3 cellular contexts compared by ENCODE assay signal in genomic region chr2:221973902-221974301, GRCh38.
TF ChIP-seq lines count a peak whose summit lies in the region.

No MANE protein-coding gene starts in this region.

TF ChIP-seq in A549, 52 proteins besides CTCF, POLR2A, EP300 and RAD21:
- TF ChIP-seq FOXS1 (CRISPR knock-in tag; IDR thresholded peaks at IDR 0.05) = no peak
- TF ChIP-seq CEBPB (IDR thresholded peaks at IDR 0.05) = peak; percentile 47 to 53; a peak in 2 of 4 replicates

TF ChIP-seq in IMR-90, 13 proteins besides CTCF, POLR2A, EP300 and RAD21:
- no peak for TF ChIP-seq ELK1 (IDR thresholded peaks at IDR 0.05; ENCODE audit: borderline replicate concordance, low read depth, low read length)
- TF ChIP-seq CEBPB (IDR thresholded peaks at IDR 0.05; ENCODE audit: low read depth, low read length) = peak; percentile 79

TF ChIP-seq in H1, 55 proteins besides CTCF, POLR2A, EP300 and RAD21:
- TF ChIP-seq JUND (IDR thresholded peaks at IDR 0.05; ENCODE audit: low read length) (no peak), CEBPB (IDR thresholded peaks at IDR 0.05; ENCODE audit: low read depth, low read length) (peak; percentile 88), KDM1A (IDR thresholded peaks at IDR 0.05; ENCODE audit: borderline replicate concordance, low read length) (no peak), ATF3 (IDR thresholded peaks at IDR 0.05; ENCODE audit: insufficient read depth, low read depth, low read length) (no peak), RBBP5 (IDR thresholded peaks at IDR 0.05; ENCODE audit: borderline replicate concordance, low read depth, low read length) (no peak), SRF (IDR thresholded peaks at IDR 0.05; ENCODE audit: low read depth, low read length) (no peak), CHD1 (IDR thresholded peaks at IDR 0.05; ENCODE audit: low read depth, low read length) (no peak), JUN (IDR thresholded peaks at IDR 0.05; ENCODE audit: low read depth, low read length) (no peak)
